In the genomic region with DNA sequence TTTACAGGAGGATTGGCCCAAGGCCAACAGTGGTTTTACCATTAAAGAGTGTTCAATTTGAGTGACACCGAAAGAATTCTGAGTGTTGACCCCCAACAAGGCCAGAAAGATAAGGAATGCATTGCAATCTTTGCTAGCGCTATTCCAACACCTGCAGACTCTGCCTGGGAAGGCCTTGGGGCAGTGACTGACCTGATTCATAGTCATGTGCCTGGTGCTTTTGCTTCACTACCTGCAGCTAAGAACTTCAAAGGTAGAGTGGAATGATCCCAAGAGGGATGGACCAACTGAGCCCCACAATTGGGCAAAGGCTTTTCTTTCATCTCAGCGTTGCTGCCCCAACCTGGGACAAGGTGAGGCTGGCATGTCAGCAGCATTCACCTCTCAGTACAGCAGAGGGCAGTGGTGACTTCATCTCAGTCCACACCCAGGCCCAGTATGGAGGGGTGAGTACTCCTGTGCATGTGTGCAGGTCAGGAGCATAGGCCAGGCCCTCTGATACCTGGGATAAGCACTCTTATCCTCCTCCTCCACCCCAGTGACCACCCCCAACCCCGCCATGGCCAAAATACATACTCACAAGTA, we compare ENCODE assay signal across 9 cellular contexts.
DNase-seq lines count a peak whose midpoint lies in the region; ATAC-seq lines count a peak whose summit lies in the region.
"Had no signal": no experiment of that assay in that cellular context is flagged by ENCODE, and none has a peak within 500 bp of the region (broad histone marks: within the 10 kb centered on the region; RNA-seq: fewer than 3 reads in every experiment).

No MANE protein-coding gene starts in this region.

- no peaks in the 10 kb centered on the region for H3K36me3 Mint-ChIP-seq in activated T-cell treated with anti-CD3 and anti-CD28 coated beads, Interleukin-2, amount 50 U/mL, for 24 hours (ENCODE audit: low read depth)
- H3K36me3 Mint-ChIP-seq: activated naive CD8-positive, alpha-beta T cell had no signal

- no peak overlapping the region for H3K4me3 Mint-ChIP-seq in activated T-cell treated with anti-CD3 and anti-CD28 coated beads, Interleukin-2, amount 50 U/mL, for 24 hours
- H3K4me3 Mint-ChIP-seq in stimulated activated naive CD8-positive, alpha-beta T cell treated with anti-CD3 and anti-CD28 coated beads, Interleukin-15, amount 100 ng/mL, for 72 hours, result no peak overlapping the region
- H3K4me3 Mint-ChIP-seq: activated naive CD8-positive, alpha-beta T cell had no signal

- no peaks in the 10 kb centered on the region for H3K4me1 Mint-ChIP-seq in activated T-cell treated with anti-CD3 and anti-CD28 coated beads, Interleukin-2, amount 50 U/mL, for 24 hours (ENCODE audit: low read depth)
- no peaks in the 10 kb centered on the region for H3K4me1 Mint-ChIP-seq in stimulated activated naive CD8-positive, alpha-beta T cell treated with anti-CD3 and anti-CD28 coated beads, Interleukin-15, amount 100 ng/mL, for 72 hours

- peaks cover 53% of the 10 kb centered on the region for H3K27me3 Mint-ChIP-seq in activated T-cell treated with anti-CD3 and anti-CD28 coated beads, Interleukin-2, amount 50 U/mL, for 24 hours
- H3K27me3 Mint-ChIP-seq in stimulated activated naive CD8-positive, alpha-beta T cell treated with anti-CD3 and anti-CD28 coated beads, Interleukin-15, amount 100 ng/mL, for 72 hours, result peaks cover 48% of the 10 kb centered on the region

- H3K27ac Mint-ChIP-seq in activated T-cell treated with anti-CD3 and anti-CD28 coated beads, Interleukin-2, amount 50 U/mL, for 24 hours, result no peak overlapping the region
- no peak overlapping the region for H3K27ac Mint-ChIP-seq in stimulated activated naive CD8-positive, alpha-beta T cell treated with anti-CD3 and anti-CD28 coated beads, Interleukin-15, amount 100 ng/mL, for 72 hours
- H3K27ac Mint-ChIP-seq: activated naive CD8-positive, alpha-beta T cell had no signal

- ATAC-seq in stimulated activated naive CD8-positive, alpha-beta T cell treated with anti-CD3 and anti-CD28 coated beads, Interleukin-15, amount 100 ng/mL, for 72 hours, result peak; percentile 91
- ATAC-seq in GM19023 (IDR thresholded peaks at IDR 0.05; ENCODE audit: unreplicated experiment), result no peak
- no peak for ATAC-seq in HG03025 (IDR thresholded peaks at IDR 0.05; ENCODE audit: low FRiP score, unreplicated experiment)

- DNase-seq in activated T-cell treated with anti-CD3 and anti-CD28 coated beads for 1 hour (ENCODE audit: low read depth), result peak; percentile 0
- no peak for DNase-seq in activated T-cell treated with anti-CD3 and anti-CD28 coated beads for 4 hours
- DNase-seq in NCI-H1694 treated with DMSO at 0.1 percent for 48 hours (lab: John Stamatoyannopoulos, UW), result peak; percentile 29
- peak; percentile 40 for DNase-seq in activated T-cell treated with anti-CD3 and anti-CD28 coated beads, Interleukin-2, amount 50 U/mL, for 24 hours
- DNase-seq in iPS DF 4.7 (ENCODE audit: extremely low read depth, low spot score), result peak; percentile 64
- peak; percentile 29 for DNase-seq in stimulated activated naive CD8-positive, alpha-beta T cell treated with anti-CD3 and anti-CD28 coated beads, Interleukin-15, amount 100 ng/mL, for 72 hours

- H3K9me3 Mint-ChIP-seq in activated T-cell treated with anti-CD3 and anti-CD28 coated beads, Interleukin-2, amount 50 U/mL, for 24 hours, result peaks cover 9% of the 10 kb centered on the region
- peaks cover 6 to 7% of the 10 kb centered on the region in 2 donors for H3K9me3 Mint-ChIP-seq in stimulated activated naive CD8-positive, alpha-beta T cell treated with anti-CD3 and anti-CD28 coated beads, Interleukin-15, amount 100 ng/mL, for 72 hours
